In genomic region chr2:204258900-204259299, GRCh38 we compare ENCODE assay signal across 16 cellular contexts.
"Had no signal": no experiment of that assay in that cellular context is flagged by ENCODE, and none has a peak within 500 bp of the region (broad histone marks: within the 10 kb centered on the region; RNA-seq: fewer than 3 reads in every experiment).

No MANE protein-coding gene starts in this region.

- DNase-seq: activated CD4-positive, alpha-beta memory T cell treated with anti-CD3 and anti-CD28 coated beads, Interleukin-2, amount 10 ng/mL, durations not matched to agents 7 days and 5 days; activated CD4-positive, alpha-beta T cell treated with anti-CD3 and anti-CD28 coated beads for 4 hours; activated effector memory CD4-positive, alpha-beta T cell treated with Interleukin-2 at 50 U/mL for 16 hours; activated naive CD4-positive, alpha-beta T cell treated with anti-CD3 and anti-CD28 coated beads, Interleukin-2, amount 50 U/mL, for 16 hours; activated T-cell treated with anti-CD3 and anti-CD28 coated beads, Interleukin-2, amount 50 U/mL, for 24 hours; endodermal cell; gastrocnemius medialis; heart left ventricle; naive B cell; stimulated activated CD4-positive, alpha-beta T cell treated with anti-CD3 and anti-CD28 coated beads, Interleukin-4, amount 100 ng/mL, for 24 hours; stimulated activated naive CD4-positive, alpha-beta T cell; substantia nigra; transverse colon had no signal

- H3K27ac Mint-ChIP-seq: activated CD4-positive, alpha-beta memory T cell treated with anti-CD3 and anti-CD28 coated beads, Interleukin-2, amount 10 ng/mL, durations not matched to agents 7 days and 5 days; activated T-cell treated with anti-CD3 and anti-CD28 coated beads, Interleukin-2, amount 50 U/mL, for 24 hours; endodermal cell; naive B cell; WTC11 had no signal

- H3K4me1 Mint-ChIP-seq: activated CD4-positive, alpha-beta memory T cell treated with anti-CD3 and anti-CD28 coated beads, Interleukin-2, amount 10 ng/mL, durations not matched to agents 7 days and 5 days; naive B cell had no signal

- H3K9me3 Mint-ChIP-seq: activated CD4-positive, alpha-beta memory T cell treated with anti-CD3 and anti-CD28 coated beads, Interleukin-2, amount 10 ng/mL, durations not matched to agents 7 days and 5 days; activated T-cell treated with anti-CD3 and anti-CD28 coated beads, Interleukin-2, amount 50 U/mL, for 24 hours; endodermal cell; naive B cell; WTC11 had no signal

- H3K27ac ChIP-seq: gastrocnemius medialis, heart left ventricle, skin epidermis, transverse colon had no signal

- H3K36me3 ChIP-seq: gastrocnemius medialis, heart left ventricle, transverse colon had no signal

- H3K4me3 ChIP-seq: gastrocnemius medialis, heart left ventricle, skin epidermis, transverse colon had no signal

- H3K36me3 Mint-ChIP-seq: naive B cell, WTC11 had no signal

- H3K27me3 ChIP-seq: gastrocnemius medialis, transverse colon had no signal

- ATAC-seq: gastrocnemius medialis, heart left ventricle, left lobe of liver, WTC11 had no signal

- H3K4me3 Mint-ChIP-seq: activated CD4-positive, alpha-beta memory T cell treated with anti-CD3 and anti-CD28 coated beads, Interleukin-2, amount 10 ng/mL, durations not matched to agents 7 days and 5 days; activated T-cell treated with anti-CD3 and anti-CD28 coated beads, Interleukin-2, amount 50 U/mL, for 24 hours; endodermal cell; naive B cell; WTC11 had no signal

- H3K9me3 ChIP-seq: gastrocnemius medialis, heart left ventricle, transverse colon had no signal
